9 cellular contexts compared by ENCODE assay signal in the genomic region with DNA sequence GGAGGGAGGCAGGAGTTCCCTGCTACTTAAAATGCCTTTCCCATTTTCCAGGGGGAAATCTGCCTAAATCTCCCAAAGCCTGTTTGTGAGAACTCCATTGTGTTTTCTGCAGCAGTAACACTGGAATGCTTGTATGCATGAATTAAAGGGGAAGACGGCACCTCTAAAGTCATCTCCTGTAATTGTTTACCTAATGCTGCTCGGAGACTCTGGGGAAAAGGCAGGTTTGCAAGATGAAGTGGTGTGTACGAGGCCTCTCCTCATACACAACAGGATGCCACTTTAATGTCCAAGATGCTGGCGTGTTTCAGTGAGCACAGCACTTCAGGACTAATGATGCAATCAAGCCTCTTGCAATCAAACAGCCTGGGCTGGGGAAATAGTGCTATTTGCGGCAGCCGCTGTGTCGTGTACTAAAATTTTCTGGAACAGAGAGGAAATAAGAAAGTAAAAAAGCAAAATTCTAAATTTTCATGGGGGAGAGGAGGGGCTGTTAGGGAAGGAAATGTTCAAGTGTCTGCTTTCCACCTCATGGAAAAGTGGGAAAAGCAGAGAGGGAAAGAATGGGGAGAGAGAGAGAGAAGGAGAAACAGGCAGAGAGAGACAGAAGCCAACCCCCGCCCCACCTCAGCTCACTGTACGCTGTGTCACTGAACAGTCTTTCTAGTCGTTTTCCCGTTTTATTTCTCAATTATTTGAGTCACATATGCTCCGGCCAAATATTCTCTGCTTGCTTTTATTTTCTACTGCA. TPM values are rescaled to one million over a fixed set of nuclear protein-coding genes. Genes with fewer than 3 reads are reported as not detected.
DNase-seq lines count a peak whose midpoint lies in the region; ATAC-seq and TF ChIP-seq lines count a peak whose summit lies in the region.
"Had no signal": no experiment of that assay in that cellular context is flagged by ENCODE, and none has a peak within 500 bp of the region (broad histone marks: within the 10 kb centered on the region; RNA-seq: fewer than 3 reads in every experiment).

No MANE protein-coding gene starts in this region.

- peaks cover 24% of the 10 kb centered on the region for H3K4me1 ChIP-seq in lower lobe of right lung

- no peaks in the 10 kb centered on the region for H3K9me3 ChIP-seq in lower lobe of right lung

- H3K36me3 ChIP-seq in lower lobe of right lung: no peaks in the 10 kb centered on the region

- H3K27me3 ChIP-seq in lower lobe of right lung (ENCODE audit: low read depth): peaks cover 12% of the 10 kb centered on the region

- H3K27ac ChIP-seq in lower lobe of right lung (no peak overlapping the region), temporal lobe (ENCODE audit: low read depth, low read length) (peak overlapping the region; percentile 51)

- peak; percentile 64 to 67 for ATAC-seq in lower lobe of right lung

- intact Hi-C loops in lower lobe of right lung (cut with DNase I): no loop called here

- H3K4me3 ChIP-seq in choroid plexus epithelial cell (ENCODE audit: low read depth, low read length) (peak overlapping the region; percentile 33), lower lobe of right lung (no peak overlapping the region)

- DNase-seq in LHCN-M2 (ENCODE audit: low read depth): peak; percentile 65
- peak; percentile 86 for DNase-seq in choroid plexus epithelial cell (ENCODE audit: low read depth)
- DNase-seq in lower lobe of right lung: no peak
- DNase-seq in activated CD4-positive, alpha-beta T cell treated with anti-CD3 and anti-CD28 coated beads for 4 hours: no peak
- DNase-seq in SHP77 treated with DMSO at 0.1 percent for 48 hours (lab: John Stamatoyannopoulos, UW): no peak
- DNase-seq in kidney glomerular epithelial cell (lab: John Stamatoyannopoulos, UW): no peak
- DNase-seq in foreskin melanocyte: no peak
- DNase-seq: amniotic stem cell had no signal

- TF ChIP-seq CTCF in choroid plexus epithelial cell (conservative IDR thresholded peaks at IDR 0.05; ENCODE audit: low read depth, low read length) (no peak), lower lobe of right lung (IDR thresholded peaks at IDR 0.05) (no peak)

RNA-seq across cellular contexts. Expression of a gene that starts 32.9 kb away (rescaled TPM):
- total RNA-seq in LHCN-M2 (2014; rRNA removed) (14.3 and 17.8 TPM in 2 replicates), lower lobe of right lung (5.7 TPM), temporal lobe (25.6 TPM)
- polyA plus RNA-seq in LHCN-M2 (2012): 9.0 TPM

Comparison
In these comparisons a context has a peak if more than half of its experiments do, and no peak if none do; other contexts are left out.
1. DNase-seq: peak in LHCN-M2 (single experiment) and choroid plexus epithelial cell (single experiment); none in lower lobe of right lung (single experiment), activated CD4-positive, alpha-beta T cell treated with anti-CD3 and anti-CD28 coated beads for 4 hours (0 of 2), SHP77 treated with DMSO at 0.1 percent for 48 hours (single experiment), kidney glomerular epithelial cell (single experiment) and foreskin melanocyte (single experiment).